Comparison of ENCODE assay signal across 10 cellular contexts in genomic region chr6:95574811-95575210, GRCh38. TPM values are rescaled to one million over a fixed set of nuclear protein-coding genes. Genes with fewer than 3 reads are reported as not detected.
A peak's percentile ranks its signal among the peaks of the same experiment; 100 is the strongest.
DNase-seq lines count a peak whose midpoint lies in the region; TF ChIP-seq lines count a peak whose summit lies in the region.
"Had no signal": no experiment of that assay in that cellular context is flagged by ENCODE, and none has a peak within 500 bp of the region (broad histone marks: within the 10 kb centered on the region; RNA-seq: fewer than 3 reads in every experiment).

No MANE protein-coding gene starts in this region.

- TF ChIP-seq CTCF in SU-DHL-6 (IDR thresholded peaks at IDR 0.05; ENCODE audit: insufficient read depth, low read length, poor library complexity, severe bottlenecking) (no peak), fibroblast of villous mesenchyme (IDR thresholded peaks at IDR 0.05; ENCODE audit: insufficient read depth, low read depth, low read length) (no peak), WERI-Rb-1 (IDR thresholded peaks at IDR 0.05; ENCODE audit: low read depth, low read length) (no peak)

- no peak overlapping the region for H2AFZ ChIP-seq in ACC112 (ENCODE audit: low read length, unreplicated experiment)
- no peak overlapping the region for H2AFZ ChIP-seq in SU-DHL-6 (ENCODE audit: low read depth, low read length, severe bottlenecking)

- H3K4me1 ChIP-seq in ACC112 (ENCODE audit: control insufficient read depth, insufficient read depth, low read length, unreplicated experiment): peaks cover 12% of the 10 kb centered on the region

- H4K20me1 ChIP-seq in SU-DHL-6 (ENCODE audit: low read depth, low read length): no peaks in the 10 kb centered on the region

- H3F3A ChIP-seq in SU-DHL-6 (ENCODE audit: insufficient read depth): peaks cover 17% of the 10 kb centered on the region

- H3K9ac ChIP-seq in SU-DHL-6 (ENCODE audit: low read length): peak overlapping the region; percentile 95; the same call in 1 of the 2 replicates

- H3K4me2 ChIP-seq in SU-DHL-6 (ENCODE audit: low read depth, low read length, poor library complexity, severe bottlenecking): peak overlapping the region; percentile 99

- H3K9me3 ChIP-seq in SU-DHL-6 (ENCODE audit: insufficient read depth, low read length) (no peaks in the 10 kb centered on the region), WERI-Rb-1 (ENCODE audit: severe bottlenecking) (no peaks in the 10 kb centered on the region)
- H3K9me3 ChIP-seq: Peyer's patch had no signal

- peak overlapping the region; percentile 95 for H3K4me3 ChIP-seq in ACC112 (ENCODE audit: low read depth, low read length)
- H3K4me3 ChIP-seq in SU-DHL-6 (ENCODE audit: insufficient read depth, low read length, poor library complexity, severe bottlenecking): peak overlapping the region; percentile 69
- H3K4me3 ChIP-seq in fibroblast of villous mesenchyme (ENCODE audit: low read depth, low read length): no peak overlapping the region
- no peak overlapping the region for H3K4me3 ChIP-seq in WERI-Rb-1 (ENCODE audit: low read depth, low read length)
- H3K4me3 ChIP-seq: Peyer's patch had no signal

- DNase-seq in GM03348 (ENCODE audit: low spot score) (peak; percentile 11), fibroblast of villous mesenchyme (ENCODE audit: low read depth) (peak; percentile 83), NCI-H345 treated with DMSO at 0.1 percent for 48 hours (lab: John Stamatoyannopoulos, UW; ENCODE audit: unreplicated experiment) (no peak), D341Med (ENCODE audit: low spot score) (no peak), WERI-Rb-1 (no peak), NCI-H1048 (lab: John Stamatoyannopoulos, UW) (no peak)
- DNase-seq: GDM1, Peyer's patch had no signal

- H3K27ac ChIP-seq in ACC112 (ENCODE audit: low read depth, low read length): no peak overlapping the region
- no peak overlapping the region for H3K27ac ChIP-seq in SU-DHL-6 (ENCODE audit: low read depth, low read length)
- H3K27ac ChIP-seq in WERI-Rb-1: no peak overlapping the region
- H3K27ac ChIP-seq: Peyer's patch had no signal

- H3K79me2 ChIP-seq in ACC112 (ENCODE audit: control insufficient read depth, insufficient read depth, low read length, unreplicated experiment) (peaks cover 20% of the 10 kb centered on the region), SU-DHL-6 (ENCODE audit: insufficient read depth, low read length) (peaks cover 68% of the 10 kb centered on the region)

- H3K36me3 ChIP-seq in ACC112 (ENCODE audit: insufficient read depth, low read length) (no peaks in the 10 kb centered on the region), SU-DHL-6 (ENCODE audit: low read length) (no peaks in the 10 kb centered on the region), WERI-Rb-1 (no peaks in the 10 kb centered on the region)
- H3K36me3 ChIP-seq: Peyer's patch had no signal

- H3K27me3 ChIP-seq in ACC112 (ENCODE audit: insufficient read depth, low read length) (no peaks in the 10 kb centered on the region), SU-DHL-6 (ENCODE audit: low read length) (no peaks in the 10 kb centered on the region), WERI-Rb-1 (ENCODE audit: insufficient read depth, low read depth, severe bottlenecking) (no peaks in the 10 kb centered on the region)
- H3K27me3 ChIP-seq: Peyer's patch had no signal

- H3K9me2 ChIP-seq in SU-DHL-6 (replicated peaks; ENCODE audit: insufficient read depth, low read length): no peaks in the 10 kb centered on the region

RNA-seq across cellular contexts. Expression of gene MANEA, which starts 2.5 kb away (rescaled TPM):
- 8.7 and 19.9 TPM in 2 replicates for total RNA-seq in fibroblast of villous mesenchyme

Comparison
In these comparisons a context has a peak if more than half of its experiments do, and no peak if none do; other contexts are left out.
1. H3K4me3 ChIP-seq: peak in ACC112 (single experiment) and SU-DHL-6 (single experiment); none in fibroblast of villous mesenchyme (single experiment) and WERI-Rb-1 (single experiment).
2. DNase-seq: peak in GM03348 (single experiment) and fibroblast of villous mesenchyme (single experiment); none in NCI-H345 treated with DMSO at 0.1 percent for 48 hours (single experiment), D341Med (single experiment), WERI-Rb-1 (single experiment) and NCI-H1048 (single experiment).